In the genomic region with DNA sequence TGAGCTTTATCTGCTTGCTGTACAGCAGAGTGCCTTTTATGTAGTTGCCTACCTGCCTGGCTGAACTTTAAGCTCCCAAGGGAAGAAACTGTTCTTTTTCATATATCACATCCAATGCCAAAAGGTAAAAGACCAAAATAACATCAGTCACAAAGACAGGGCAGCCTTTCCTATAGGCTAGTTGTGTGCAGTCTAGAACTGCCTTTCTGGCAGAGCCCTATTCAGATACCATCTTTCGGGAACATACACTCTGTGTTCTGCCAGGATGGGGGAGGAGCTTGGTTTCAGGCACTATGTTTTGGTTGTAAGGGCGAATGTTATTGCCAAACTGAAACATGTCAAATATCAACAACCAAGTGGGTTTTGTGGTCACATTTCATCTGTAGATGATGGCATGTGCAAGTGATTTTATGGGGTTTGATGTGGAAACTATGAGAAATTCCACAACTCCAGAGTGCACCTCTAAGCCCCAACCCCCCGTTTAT, we compare ENCODE assay signal across 15 cellular contexts.
DNase-seq lines count a peak whose midpoint lies in the region; ATAC-seq and TF ChIP-seq lines count a peak whose summit lies in the region.
"Had no signal": no experiment of that assay in that cellular context is flagged by ENCODE, and none has a peak within 500 bp of the region (broad histone marks: within the 10 kb centered on the region; RNA-seq: fewer than 3 reads in every experiment).

No MANE protein-coding gene starts in this region.

- ATAC-seq in activated T-cell treated with anti-CD3 and anti-CD28 coated beads, Interleukin-2, amount 50 U/mL, for 4 hours, result peak; percentile 83

- peaks cover 23% of the 10 kb centered on the region for H3K4me1 Mint-ChIP-seq in activated T-cell treated with anti-CD3 and anti-CD28 coated beads, Interleukin-2, amount 50 U/mL, for 4 hours (ENCODE audit: low read depth)
- peaks cover 41% of the 10 kb centered on the region for H3K4me1 Mint-ChIP-seq in activated T-cell treated with anti-CD3 and anti-CD28 coated beads, Interleukin-2, amount 50 U/mL, for 24 hours (ENCODE audit: low read depth)

- peaks cover 8% of the 10 kb centered on the region for H3K4me1 ChIP-seq in ectodermal cell (ENCODE audit: control insufficient read depth, insufficient read depth, low read length)
- H3K4me1 ChIP-seq in smooth muscle cell (ENCODE audit: low read depth), result peaks cover 45% of the 10 kb centered on the region

- H3K4me3 Mint-ChIP-seq in activated T-cell treated with anti-CD3 and anti-CD28 coated beads, Interleukin-2, amount 50 U/mL, for 4 hours, result no peak overlapping the region
- H3K4me3 Mint-ChIP-seq in activated T-cell treated with anti-CD3 and anti-CD28 coated beads, Interleukin-2, amount 50 U/mL, for 24 hours, result no peak overlapping the region
- H3K4me3 Mint-ChIP-seq: endodermal cell, type B pancreatic cell had no signal

- H3K79me2 ChIP-seq in smooth muscle cell (ENCODE audit: low read depth), result no peaks in the 10 kb centered on the region

- H4K20me1 ChIP-seq in smooth muscle cell (ENCODE audit: low read depth), result no peaks in the 10 kb centered on the region

- H3K4me2 ChIP-seq in smooth muscle cell, result no peak overlapping the region

- H3K36me3 Mint-ChIP-seq in activated T-cell treated with anti-CD3 and anti-CD28 coated beads, Interleukin-2, amount 50 U/mL, for 4 hours (ENCODE audit: insufficient read depth), result no peaks in the 10 kb centered on the region
- no peaks in the 10 kb centered on the region for H3K36me3 Mint-ChIP-seq in activated T-cell treated with anti-CD3 and anti-CD28 coated beads, Interleukin-2, amount 50 U/mL, for 24 hours (ENCODE audit: low read depth)
- H3K36me3 Mint-ChIP-seq: type B pancreatic cell had no signal

- H3K27ac ChIP-seq in ectodermal cell (ENCODE audit: insufficient read depth, low read depth, low read length, poor library complexity, severe bottlenecking) (peak overlapping the region; percentile 13), smooth muscle cell (ENCODE audit: low read depth) (peak overlapping the region; percentile 87)
- H3K27ac ChIP-seq: HL-60 had no signal

- 86 to 100% methylated on average over 2 to 3 of the region's 3 CpGs for WGBS in ectodermal cell, 2 experiments
- 60% methylated on average over 3 of the region's 3 CpGs for WGBS in smooth muscle cell (ENCODE audit: low lambda C conversion rate)

- H3K9me3 ChIP-seq in ectodermal cell (ENCODE audit: control insufficient read depth, low read length) (no peaks in the 10 kb centered on the region), smooth muscle cell (replicated peaks; ENCODE audit: low read depth) (no peaks in the 10 kb centered on the region)

- H3K9ac ChIP-seq in smooth muscle cell (ENCODE audit: low read depth), result no peak overlapping the region

- DNase-seq in activated T-cell treated with anti-CD3 and anti-CD28 coated beads, Interleukin-2, amount 50 U/mL, for 4 hours, result no peak
- no peak for DNase-seq in activated T-cell treated with anti-CD3 and anti-CD28 coated beads, Interleukin-2, amount 50 U/mL, for 24 hours
- DNase-seq in OCI-M1 (lab: John Stamatoyannopoulos, UW) (peak; percentile 11), smooth muscle cell (lab: John Stamatoyannopoulos, UW; ENCODE audit: unreplicated experiment) (no peak), iPS-NIHi11 (ENCODE audit: low spot score) (no peak), RKO (ENCODE audit: low spot score) (no peak), SKM-1 treated with dmso at 0.1 percent for 144 hours (lab: John Stamatoyannopoulos, UW; ENCODE audit: unreplicated experiment) (no peak)
- DNase-seq: endodermal cell, H7, NCI-H2029, NCI-H82, SHP77 had no signal

- no peak overlapping the region for H3K27ac Mint-ChIP-seq in activated T-cell treated with anti-CD3 and anti-CD28 coated beads, Interleukin-2, amount 50 U/mL, for 24 hours
- H3K27ac Mint-ChIP-seq: endodermal cell, type B pancreatic cell had no signal

- H3K27me3 Mint-ChIP-seq in activated T-cell treated with anti-CD3 and anti-CD28 coated beads, Interleukin-2, amount 50 U/mL, for 4 hours (ENCODE audit: low read depth), result peaks cover 12% of the 10 kb centered on the region
- peaks cover 45% of the 10 kb centered on the region for H3K27me3 Mint-ChIP-seq in activated T-cell treated with anti-CD3 and anti-CD28 coated beads, Interleukin-2, amount 50 U/mL, for 24 hours
- H3K27me3 Mint-ChIP-seq: type B pancreatic cell had no signal

- no peak for TF ChIP-seq CTCF in smooth muscle cell (IDR thresholded peaks at IDR 0.05; ENCODE audit: borderline replicate concordance, insufficient read depth, poor library complexity, severe bottlenecking)

- H3K27me3 ChIP-seq in ectodermal cell (ENCODE audit: control insufficient read depth, insufficient read depth, low read length, poor library complexity, severe bottlenecking), result no peaks in the 10 kb centered on the region
- H3K27me3 ChIP-seq in smooth muscle cell (ENCODE audit: low read depth), result no peaks in the 10 kb centered on the region

- H2AFZ ChIP-seq in smooth muscle cell (ENCODE audit: low read depth), result peak overlapping the region; percentile 4

- H3K4me3 ChIP-seq in ectodermal cell (ENCODE audit: insufficient read depth, low read depth, low read length) (no peak overlapping the region), smooth muscle cell (no peak overlapping the region)

- peaks cover 4% of the 10 kb centered on the region for H3F3A ChIP-seq in smooth muscle cell (ENCODE audit: low read depth)

- H3K36me3 ChIP-seq in ectodermal cell (ENCODE audit: control insufficient read depth, insufficient read depth, low read length) (no peaks in the 10 kb centered on the region), smooth muscle cell (ENCODE audit: low read depth) (no peaks in the 10 kb centered on the region)

- no peaks in the 10 kb centered on the region for H3K9me3 Mint-ChIP-seq in activated T-cell treated with anti-CD3 and anti-CD28 coated beads, Interleukin-2, amount 50 U/mL, for 4 hours
- no peaks in the 10 kb centered on the region for H3K9me3 Mint-ChIP-seq in activated T-cell treated with anti-CD3 and anti-CD28 coated beads, Interleukin-2, amount 50 U/mL, for 24 hours
- H3K9me3 Mint-ChIP-seq: endodermal cell, type B pancreatic cell had no signal
